In the genomic region with DNA sequence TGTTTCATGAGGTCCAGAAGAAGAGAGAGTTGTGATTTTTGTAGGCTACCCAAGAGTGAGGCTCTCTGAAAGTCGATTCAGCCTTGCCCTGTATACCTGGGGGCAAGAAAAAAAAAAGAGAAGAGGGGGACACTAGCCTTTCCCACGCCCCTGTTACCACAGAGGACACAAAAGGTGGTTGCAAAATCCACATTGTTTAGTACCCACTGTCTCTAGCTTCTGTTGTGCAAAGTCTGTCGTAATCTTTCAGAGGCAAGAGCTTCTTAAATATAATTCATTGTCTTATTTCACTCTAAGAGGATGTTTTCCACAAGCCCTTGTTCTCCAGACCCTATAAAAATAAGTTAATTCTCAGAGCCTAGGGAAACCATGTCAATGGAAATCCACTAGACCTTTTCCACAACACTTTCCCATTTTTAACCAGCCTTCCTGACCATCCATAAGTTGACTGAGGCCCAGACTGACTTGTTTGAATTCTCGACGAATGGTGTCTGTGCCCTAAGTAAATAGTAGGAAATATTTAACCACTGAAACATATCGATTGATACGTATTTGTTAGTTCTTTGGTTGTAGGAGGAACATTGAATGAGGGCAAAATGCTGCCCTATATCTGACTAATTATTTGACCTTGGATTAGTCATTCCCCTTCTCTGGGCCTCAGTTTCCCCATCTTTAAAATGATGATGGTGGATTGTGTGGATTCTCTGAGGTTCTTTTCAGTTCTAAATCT, we compare ENCODE assay signal across 24 cellular contexts.
DNase-seq lines count a peak whose midpoint lies in the region; ATAC-seq and TF ChIP-seq lines count a peak whose summit lies in the region.
"Had no signal": no experiment of that assay in that cellular context is flagged by ENCODE, and none has a peak within 500 bp of the region (broad histone marks: within the 10 kb centered on the region; RNA-seq: fewer than 3 reads in every experiment).

No MANE protein-coding gene starts in this region.

- no peak for TF ChIP-seq EP300 in SK-N-SH (IDR thresholded peaks at IDR 0.05; ENCODE audit: borderline replicate concordance in 1 of 2, low read depth in 1 of 2, low read length in 1 of 2)

- WGBS in SK-N-SH (ENCODE audit: low lambda C conversion rate) = 91% methylated on average over 7 of the region's 7 CpGs
- 93% methylated on average over 7 of the region's 7 CpGs for WGBS in smooth muscle cell (ENCODE audit: low lambda C conversion rate)

- H3K4me3 ChIP-seq in SK-N-SH (ENCODE audit: low read depth in 2 of 2, low read length in 1 of 2) = no peak overlapping the region
- no peak overlapping the region for H3K4me3 ChIP-seq in foreskin fibroblast (ENCODE audit: low read depth in 1 of 2, low read length in 2 of 2)
- H3K4me3 ChIP-seq in smooth muscle cell = no peak overlapping the region
- H3K4me3 ChIP-seq: BLaER1, body of pancreas, esophagus muscularis mucosa, lung, psoas muscle had no signal

- H3K27ac ChIP-seq in SK-N-SH (ENCODE audit: low read depth in 2 of 2, low read length in 1 of 2) (peak overlapping the region in 1 of 2 experiments; percentile 37; a peak in 2 of 4 replicates), smooth muscle cell (ENCODE audit: low read depth) (peak overlapping the region; percentile 3)
- H3K27ac ChIP-seq: BLaER1, body of pancreas, esophagus muscularis mucosa, psoas muscle had no signal

- ATAC-seq in SK-N-SH treated with all-trans-retinoic acid at 6 μM for 48 hours (no peak), GM21447 (IDR thresholded peaks at IDR 0.05; ENCODE audit: unreplicated experiment) (no peak)
- ATAC-seq: activated CD8-positive, alpha-beta T cell treated with anti-CD3 and anti-CD28 coated beads for 36 hours; body of pancreas; PC-3; psoas muscle had no signal

- 0 out of 4 replicates have a peak, but pooled peaks cover 0 to 4% of the 10 kb centered on the region in 2 experiments for H3K4me1 ChIP-seq in SK-N-SH (ENCODE audit: control insufficient read depth in 1 of 2, insufficient read depth in 2 of 2, low read depth in 1 of 2, low read length in 1 of 2)
- H3K4me1 ChIP-seq in smooth muscle cell (ENCODE audit: low read depth) = peaks cover 31% of the 10 kb centered on the region
- H3K4me1 ChIP-seq: BLaER1, esophagus muscularis mucosa, psoas muscle had no signal

- peak overlapping the region; percentile 11; the same call in 1 of the 2 replicates for H3K4me2 ChIP-seq in SK-N-SH
- H3K4me2 ChIP-seq in smooth muscle cell = no peak overlapping the region
- H3K4me2 ChIP-seq: BLaER1 had no signal

- no peaks in the 10 kb centered on the region for H3K9me3 ChIP-seq in SK-N-SH
- H3K9me3 ChIP-seq in smooth muscle cell (replicated peaks; ENCODE audit: low read depth) = no peaks in the 10 kb centered on the region
- H3K9me3 ChIP-seq: BLaER1, body of pancreas, esophagus muscularis mucosa, psoas muscle had no signal

- H3K36me3 ChIP-seq in SK-N-SH (replicated peaks in 1 of 2; ENCODE audit: control insufficient read depth in 1 of 2, insufficient read depth in 2 of 2, low read length in 1 of 2) (peaks cover 54 to 67% of the 10 kb centered on the region in 2 experiments), smooth muscle cell (ENCODE audit: low read depth) (peaks cover 27% of the 10 kb centered on the region)
- H3K36me3 ChIP-seq: BLaER1, esophagus muscularis mucosa had no signal

- DNase-seq in SK-N-SH (no peak), amniotic epithelial cell (ENCODE audit: low read depth) (peak; percentile 97), foreskin fibroblast (peak; percentile 46 to 58), smooth muscle cell (lab: John Stamatoyannopoulos, UW; ENCODE audit: unreplicated experiment) (no peak), superior temporal gyrus (ENCODE audit: extremely low spot score) (no peak), middle frontal gyrus (ENCODE audit: extremely low spot score, low spot score) (no peak)
- DNase-seq: activated CD4-positive, alpha-beta T cell treated with anti-CD3 and anti-CD28 coated beads for 1 hour; activated CD8-positive, alpha-beta T cell treated with anti-CD3 and anti-CD28 coated beads for 36 hours; activated effector memory CD4-positive, alpha-beta T cell treated with anti-CD3 and anti-CD28 coated beads, Interleukin-2, amount 50 U/mL, for 16 hours; activated naive CD8-positive, alpha-beta T cell treated with anti-CD3 and anti-CD28 coated beads, Interleukin-2, amount 10 ng/mL, durations not matched to agents 7 days and 5 days; activated T-cell treated with anti-CD3 and anti-CD28 coated beads for 4 hours; body of pancreas; COR-L47; effector memory CD4-positive, alpha-beta T cell; NCI-H2081; psoas muscle; Right ventricle myocardium superior; T-helper 1 cell had no signal

- peaks cover 23% of the 10 kb centered on the region for H3F3A ChIP-seq in SK-N-SH (replicated peaks; ENCODE audit: insufficient read depth)
- peaks cover 9% of the 10 kb centered on the region for H3F3A ChIP-seq in smooth muscle cell (ENCODE audit: low read depth)

- no peaks in the 10 kb centered on the region for H3K9me2 ChIP-seq in SK-N-SH

- H2AFZ ChIP-seq in SK-N-SH (ENCODE audit: low read depth) (no peak overlapping the region), smooth muscle cell (ENCODE audit: low read depth) (no peak overlapping the region)

- peaks cover 26% of the 10 kb centered on the region; the same call in 1 of the 2 replicates for H3K79me2 ChIP-seq in SK-N-SH (ENCODE audit: insufficient read depth)
- no peaks in the 10 kb centered on the region for H3K79me2 ChIP-seq in smooth muscle cell (ENCODE audit: low read depth)

- TF ChIP-seq CTCF in SK-N-SH (IDR thresholded peaks at IDR 0.05) = no peak
- TF ChIP-seq CTCF in foreskin fibroblast (IDR thresholded peaks at IDR 0.05; ENCODE audit: low read depth, low read length) = no peak
- no peak for TF ChIP-seq CTCF in smooth muscle cell (IDR thresholded peaks at IDR 0.05; ENCODE audit: borderline replicate concordance, insufficient read depth, poor library complexity, severe bottlenecking)

- no peak for TF ChIP-seq RAD21 in SK-N-SH (IDR thresholded peaks at IDR 0.05; ENCODE audit: low read length)

- CTCF ChIA-PET in SK-N-SH (lab: Yijun Ruan, JAX) = interaction anchor here (1.0 to 1.9 kb wide), 2 partner anchors 10 to 743 kb away, joined by 4 to 5 read pairs; no protein-coding TSS in a partner anchor

- POLR2A ChIA-PET in SK-N-SH (lab: Yijun Ruan, JAX) = no interaction called here

- peaks cover 24% of the 10 kb centered on the region for H4K20me1 ChIP-seq in SK-N-SH (ENCODE audit: insufficient read depth)
- peaks cover 87% of the 10 kb centered on the region for H4K20me1 ChIP-seq in smooth muscle cell (ENCODE audit: low read depth)
- H4K20me1 ChIP-seq: BLaER1 had no signal

- H3K27me3 ChIP-seq in SK-N-SH (ENCODE audit: insufficient read depth) (no peaks in the 10 kb centered on the region), smooth muscle cell (ENCODE audit: low read depth) (no peaks in the 10 kb centered on the region)
- H3K27me3 ChIP-seq: BLaER1, body of pancreas had no signal

- H3K9ac ChIP-seq in SK-N-SH (no peak overlapping the region), smooth muscle cell (ENCODE audit: low read depth) (no peak overlapping the region)
- H3K9ac ChIP-seq: BLaER1 had no signal

TF ChIP-seq in SK-N-SH, 30 proteins besides CTCF, POLR2A, EP300 and RAD21 (continues in another document):
- TF ChIP-seq, protein P1, sequence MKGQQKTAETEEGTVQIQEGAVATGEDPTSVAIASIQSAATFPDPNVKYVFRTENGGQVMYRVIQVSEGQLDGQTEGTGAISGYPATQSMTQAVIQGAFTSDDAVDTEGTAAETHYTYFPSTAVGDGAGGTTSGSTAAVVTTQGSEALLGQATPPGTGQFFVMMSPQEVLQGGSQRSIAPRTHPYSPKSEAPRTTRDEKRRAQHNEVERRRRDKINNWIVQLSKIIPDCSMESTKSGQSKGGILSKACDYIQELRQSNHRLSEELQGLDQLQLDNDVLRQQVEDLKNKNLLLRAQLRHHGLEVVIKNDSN (IDR thresholded peaks at IDR 0.05; ENCODE audit: borderline replicate concordance, low read depth) = no peak
- TF ChIP-seq ELF1 (IDR thresholded peaks at IDR 0.05) = no peak
- TF ChIP-seq, protein P2, sequence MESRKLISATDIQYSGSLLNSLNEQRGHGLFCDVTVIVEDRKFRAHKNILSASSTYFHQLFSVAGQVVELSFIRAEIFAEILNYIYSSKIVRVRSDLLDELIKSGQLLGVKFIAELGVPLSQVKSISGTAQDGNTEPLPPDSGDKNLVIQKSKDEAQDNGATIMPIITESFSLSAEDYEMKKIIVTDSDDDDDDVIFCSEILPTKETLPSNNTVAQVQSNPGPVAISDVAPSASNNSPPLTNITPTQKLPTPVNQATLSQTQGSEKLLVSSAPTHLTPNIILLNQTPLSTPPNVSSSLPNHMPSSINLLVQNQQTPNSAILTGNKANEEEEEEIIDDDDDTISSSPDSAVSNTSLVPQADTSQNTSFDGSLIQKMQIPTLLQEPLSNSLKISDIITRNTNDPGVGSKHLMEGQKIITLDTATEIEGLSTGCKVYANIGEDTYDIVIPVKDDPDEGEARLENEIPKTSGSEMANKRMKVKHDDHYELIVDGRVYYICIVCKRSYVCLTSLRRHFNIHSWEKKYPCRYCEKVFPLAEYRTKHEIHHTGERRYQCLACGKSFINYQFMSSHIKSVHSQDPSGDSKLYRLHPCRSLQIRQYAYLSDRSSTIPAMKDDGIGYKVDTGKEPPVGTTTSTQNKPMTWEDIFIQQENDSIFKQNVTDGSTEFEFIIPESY (IDR thresholded peaks at IDR 0.05; ENCODE audit: borderline replicate concordance, low read depth) = no peak

TF ChIP-seq in SK-N-SH treated with all-trans-retinoic acid at 6 μM for 48 hours, 23 proteins besides CTCF, POLR2A, EP300 and RAD21 (continues in another document):
- TF ChIP-seq PPARA (CRISPR knock-in tag; IDR thresholded peaks at IDR 0.05; ENCODE audit: borderline replicate concordance) (no peak), POU6F1 (CRISPR knock-in tag; IDR thresholded peaks at IDR 0.05; ENCODE audit: borderline replicate concordance, low read depth) (no peak), BACH2 (CRISPR knock-in tag; IDR thresholded peaks at IDR 0.05; ENCODE audit: borderline replicate concordance) (no peak), SNAI2 (CRISPR knock-in tag; IDR thresholded peaks at IDR 0.05) (no peak), ZNF8 (CRISPR knock-in tag; IDR thresholded peaks at IDR 0.05) (no peak), RARB (CRISPR knock-in tag; IDR thresholded peaks at IDR 0.05) (no peak), ARNTL (CRISPR knock-in tag; IDR thresholded peaks at IDR 0.05; ENCODE audit: borderline replicate concordance, low read depth) (no peak)

Comparison
In these comparisons a context has a peak if more than half of its experiments do, and no peak if none do; other contexts are left out.
1. DNase-seq: peak in amniotic epithelial cell (single experiment) and foreskin fibroblast (2 of 2); none in SK-N-SH (single experiment), smooth muscle cell (single experiment), superior temporal gyrus (single experiment) and middle frontal gyrus (single experiment).